In genomic region chr16:61879-62281, GRCh38 we compare ENCODE assay signal across 28 cellular contexts. TPM values are rescaled to one million over a fixed set of nuclear protein-coding genes. Genes with fewer than 3 reads are reported as not detected.
"Had no signal": no experiment of that assay in that cellular context is flagged by ENCODE, and none has a peak within 500 bp of the region (broad histone marks: within the 10 kb centered on the region; RNA-seq: fewer than 3 reads in every experiment).

No MANE protein-coding gene starts in this region.

- H3K27ac ChIP-seq: WERI-Rb-1 had no signal

- H3K4me3 ChIP-seq: MG63 had no signal

- ATAC-seq: activated CD8-positive, alpha-beta memory T cell treated with anti-CD3 and anti-CD28 coated beads, Interleukin-2, amount 10 ng/mL, durations not matched to agents 7 days and 5 days; activated naive CD8-positive, alpha-beta T cell treated with anti-CD3 and anti-CD28 coated beads, Interleukin-2, amount 50 U/mL, for 24 hours; Panc1 had no signal

- H3K9me3 ChIP-seq: MG63 had no signal

- DNase-seq: activated CD4-positive, alpha-beta memory T cell treated with anti-CD3 and anti-CD28 coated beads, Interleukin-2, amount 10 ng/mL, durations not matched to agents 7 days and 5 days; activated CD4-positive, alpha-beta T cell treated with anti-CD3 and anti-CD28 coated beads for 1 hour; activated CD4-positive, alpha-beta T cell treated with anti-CD3 and anti-CD28 coated beads for 48 hours; activated CD4-positive, CD25-positive, alpha-beta regulatory T cell; activated CD8-positive, alpha-beta memory T cell treated with anti-CD3 and anti-CD28 coated beads for 24 hours; activated CD8-positive, alpha-beta memory T cell treated with anti-CD3 and anti-CD28 coated beads, Interleukin-2, amount 10 ng/mL, durations not matched to agents 7 days and 5 days; activated CD8-positive, alpha-beta memory T cell treated with anti-CD3 and anti-CD28 coated beads, Interleukin-2, amount 50 U/mL, for 48 hours; activated effector memory CD4-positive, alpha-beta T cell treated with Interleukin-2 at 50 U/mL for 16 hours; activated naive CD4-positive, alpha-beta T cell treated with anti-CD3 and anti-CD28 coated beads, Interleukin-2, amount 10 ng/mL, durations not matched to agents 7 days and 5 days; activated naive CD8-positive, alpha-beta T cell treated with anti-CD3 and anti-CD28 coated beads, Interleukin-2, amount 50 U/mL, for 24 hours; activated T-cell treated with anti-CD3 and anti-CD28 coated beads, Interleukin-2, amount 50 U/mL, for 48 hours; anterior cingulate cortex; caudate nucleus; Kasumi-1; KG1; MG63; NCI-H1048; NCI-H1105 treated with DMSO at 0.1 percent for 48 hours; NCI-H1436 treated with DMSO at 0.1 percent for 48 hours; NCI-H1694 treated with DMSO at 0.1 percent for 48 hours; NCI-H2029; NCI-H345; NCI-H524 treated with DMSO at 0.1 percent for 48 hours; SIG-M5; T1000; WERI-Rb-1 had no signal

- H3K27me3 ChIP-seq: MG63 had no signal

RNA-seq across cellular contexts. Expression of gene RHBDF1, which starts 10.6 kb away (rescaled TPM):
- total RNA-seq: T-helper 2 cell treated with Interferon-gamma antibody and Interleukin-4, amounts not matched to agents 100 ng/mL and 5 ng/mL, for 36 hours had no signal
